ENCODE assay signal across 22 cellular contexts in genomic region chr16:35753559-35754390, GRCh38.
"Had no signal": no experiment of that assay in that cellular context is flagged by ENCODE, and none has a peak within 500 bp of the region (broad histone marks: within the 10 kb centered on the region; RNA-seq: fewer than 3 reads in every experiment).

No MANE protein-coding gene starts in this region.

- H3K36me3 ChIP-seq: ascending aorta, MG63 had no signal

- H3K27me3 ChIP-seq: ascending aorta, body of pancreas, MG63 had no signal

- H3K4me3 ChIP-seq: ascending aorta, body of pancreas, MG63, PC-9 had no signal

- H3K9me3 ChIP-seq: ascending aorta, MG63 had no signal

- H3K27ac ChIP-seq: ascending aorta, body of pancreas, PC-9 had no signal

- H3K4me2 ChIP-seq: PC-9 had no signal

- ATAC-seq: activated CD8-positive, alpha-beta memory T cell treated with anti-CD3 and anti-CD28 coated beads, Interleukin-2, amount 10 ng/mL, durations not matched to agents 7 days and 5 days; body of pancreas had no signal

- DNase-seq: activated B cell treated with CpG ODN at 0.5 μM for 24 hours; activated CD4-positive, alpha-beta T cell treated with anti-CD3 and anti-CD28 coated beads for 1 hour; activated CD4-positive, alpha-beta T cell treated with anti-CD3 and anti-CD28 coated beads, Interleukin-2, amount 10 ng/mL, durations not matched to agents 24 days and 14 days; activated CD4-positive, alpha-beta T cell treated with anti-CD3 and anti-CD28 coated beads, Interleukin-2, amount 50 U/mL, for 48 hours; activated CD8-positive, alpha-beta memory T cell treated with anti-CD3 and anti-CD28 coated beads, Interleukin-2, amount 10 ng/mL, durations not matched to agents 7 days and 5 days; activated effector memory CD4-positive, alpha-beta T cell treated with Interleukin-2 at 50 U/mL for 16 hours; activated naive CD4-positive, alpha-beta T cell; activated T-cell treated with anti-CD3 and anti-CD28 coated beads, Interleukin-2, amount 50 U/mL, for 24 hours; MG63; MV-4-11; NCI-H1105 treated with DMSO at 0.1 percent for 48 hours; NCI-H1436 treated with DMSO at 0.1 percent for 48 hours; NCI-H187 treated with DMSO at 0.1 percent for 48 hours; NCI-H2081 treated with DMSO at 0.1 percent for 48 hours; NCI-H446; NCI-H524; PC-9; SIG-M5; T-helper 2 cell; T1000 had no signal

- H2AFZ ChIP-seq: PC-9 had no signal

- H3K4me1 ChIP-seq: ascending aorta, body of pancreas had no signal
